ENCODE assay signal across 13 cellular contexts in the genomic region with DNA sequence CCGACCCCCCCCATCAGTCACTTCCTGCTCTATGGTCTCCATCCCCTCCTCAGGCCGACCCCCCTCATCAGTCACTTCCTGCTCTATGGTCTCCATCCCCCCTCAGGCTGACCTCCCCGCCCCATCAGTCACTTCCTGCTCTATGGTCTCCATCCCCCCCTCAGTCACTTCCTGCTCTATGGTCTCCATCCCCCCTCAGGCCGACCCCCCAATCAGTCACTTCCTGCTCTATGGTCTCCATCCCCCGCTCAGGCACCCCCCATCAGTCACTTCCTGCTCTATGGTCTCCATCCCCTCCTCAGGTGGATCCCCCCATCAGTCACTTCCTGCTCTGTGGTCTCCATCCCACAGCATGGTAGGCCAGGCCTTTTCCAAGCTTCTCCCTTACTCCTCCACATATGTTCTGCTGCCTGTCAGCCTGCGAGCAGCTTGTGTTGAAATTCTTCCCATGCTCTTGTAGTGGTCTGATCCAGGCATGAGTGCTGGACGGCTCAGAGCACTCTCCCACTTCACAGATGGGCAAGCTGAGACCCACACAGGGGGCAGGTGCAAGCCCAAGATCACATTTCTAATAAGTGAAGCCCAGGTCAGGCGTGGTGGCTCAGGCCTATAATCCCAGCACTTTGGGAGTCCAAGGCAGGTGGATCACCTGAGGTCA. TPM values are rescaled to one million over a fixed set of nuclear protein-coding genes. Genes with fewer than 3 reads are reported as not detected.
A peak's percentile ranks its signal among the peaks of the same experiment; 100 is the strongest.
DNase-seq lines count a peak whose midpoint lies in the region; ATAC-seq, FAIRE-seq and TF ChIP-seq lines count a peak whose summit lies in the region.
"Had no signal": no experiment of that assay in that cellular context is flagged by ENCODE, and none has a peak within 500 bp of the region (broad histone marks: within the 10 kb centered on the region; RNA-seq: fewer than 3 reads in every experiment).

No MANE protein-coding gene starts in this region.

- no peaks in the 10 kb centered on the region for H3K79me2 ChIP-seq in GM23248 (ENCODE audit: insufficient read depth)

- peak overlapping the region; percentile 97 to 99 for H3K27ac ChIP-seq in A549
- no peak overlapping the region for H3K27ac ChIP-seq in GM23248
- H3K27ac ChIP-seq in ascending aorta: no peak overlapping the region
- H3K27ac ChIP-seq: right atrium auricular region had no signal

- H3K27me3 ChIP-seq in GM23248 (replicated peaks; ENCODE audit: insufficient read depth) (no peaks in the 10 kb centered on the region), ascending aorta (no peaks in the 10 kb centered on the region)
- H3K27me3 ChIP-seq: right atrium auricular region, transverse colon had no signal

- no peak overlapping the region for H3K4me3 ChIP-seq in A549
- H3K4me3 ChIP-seq in GM23248: no peak overlapping the region
- H3K4me3 ChIP-seq in ascending aorta: no peak overlapping the region
- H3K4me3 ChIP-seq: HAP-1, right atrium auricular region, transverse colon had no signal

- no peak for TF ChIP-seq CTCF in A549 (IDR thresholded peaks at IDR 0.05)
- TF ChIP-seq CTCF in glutamatergic neuron (IDR thresholded peaks at IDR 0.05; ENCODE audit: partially characterized antibody, unreplicated experiment): no peak
- TF ChIP-seq CTCF in ascending aorta (IDR thresholded peaks at IDR 0.05): no peak

- no peak overlapping the region for H2AFZ ChIP-seq in GM23248

- CTCF ChIA-PET in A549 (lab: Yijun Ruan, JAX): interaction anchor here (1.1 kb wide), 1 partner anchor 262 kb away, joined by 5 read pairs; no protein-coding TSS in a partner anchor

- peak overlapping the region; percentile 82 for H3K27ac Mint-ChIP-seq in glutamatergic neuron (ENCODE audit: unreplicated experiment)

- H3K9me3 ChIP-seq in A549 (no peaks in the 10 kb centered on the region), GM23248 (ENCODE audit: low read depth) (no peaks in the 10 kb centered on the region), ascending aorta (no peaks in the 10 kb centered on the region)
- H3K9me3 ChIP-seq: HAP-1, right atrium auricular region, transverse colon had no signal

- peaks cover 23% of the 10 kb centered on the region for H3K9me3 Mint-ChIP-seq in glutamatergic neuron (ENCODE audit: unreplicated experiment)

- no peaks in the 10 kb centered on the region for H3F3A ChIP-seq in GM23248 (ENCODE audit: insufficient read depth)

- H3K4me1 Mint-ChIP-seq in glutamatergic neuron (ENCODE audit: low read depth, unreplicated experiment): peaks cover 52% of the 10 kb centered on the region

- 93% methylated on average over 3 of the region's 8 CpGs for WGBS in A549 (ENCODE audit: missing lambda C conversion rate)
- 73 to 80% methylated on average over 4 to 8 of the region's 8 CpGs for WGBS in GM23248 (ENCODE audit: low coverage in 1 of 2, low lambda C conversion rate in 2 of 2, missing lambda C conversion rate in 2 of 2), 2 experiments

- no peak for DNase-seq in A549 (ENCODE audit: low read depth in 1 of 2, low spot score in 1 of 2)
- DNase-seq in GM23248: peak; percentile 13
- peak; percentile 26 for DNase-seq in UCSD-AML1 (lab: John Stamatoyannopoulos, UW; ENCODE audit: unreplicated experiment)
- no peak for DNase-seq in glutamatergic neuron
- no peak for DNase-seq in ascending aorta (ENCODE audit: low spot score in 2 of 2)
- no peak for DNase-seq in CD1c-positive myeloid dendritic cell (ENCODE audit: extremely low spot score)
- no peak for DNase-seq in ecto neural progenitor cell (ENCODE audit: low spot score)
- DNase-seq: KBM-7, transverse colon had no signal

- TF ChIP-seq RAD21 in A549 (conservative IDR thresholded peaks at IDR 0.05 in 1 of 2, IDR thresholded peaks at IDR 0.05 in 1 of 2): no peak

- H3K27me3 Mint-ChIP-seq in glutamatergic neuron (ENCODE audit: unreplicated experiment): peaks cover 27% of the 10 kb centered on the region

- intact Hi-C loops in ascending aorta (cut with DNase I): loop anchor here (10.0 kb wide), 1 partner anchor 294 kb away; no protein-coding TSS in a partner anchor

- no peaks in the 10 kb centered on the region for H3K9me2 ChIP-seq in GM23248 (ENCODE audit: insufficient read depth)

- H3K4me2 ChIP-seq in A549 (no peak overlapping the region; the same call in 2 of the 3 replicates), GM23248 (ENCODE audit: unreplicated experiment) (no peak overlapping the region)

- no peaks in the 10 kb centered on the region for H3K36me3 Mint-ChIP-seq in glutamatergic neuron (ENCODE audit: unreplicated experiment)

- no peak overlapping the region for H3K9ac ChIP-seq in GM23248

- H3K36me3 ChIP-seq in GM23248 (ENCODE audit: low read depth): no peaks in the 10 kb centered on the region
- H3K36me3 ChIP-seq in ascending aorta: no peaks in the 10 kb centered on the region
- H3K36me3 ChIP-seq: HAP-1, right atrium auricular region, transverse colon had no signal

- no peak for ATAC-seq in A549
- ATAC-seq in GM18861 (IDR thresholded peaks at IDR 0.05; ENCODE audit: unreplicated experiment): no peak

- no peak overlapping the region for H3K4me3 Mint-ChIP-seq in glutamatergic neuron (ENCODE audit: unreplicated experiment)

- TF ChIP-seq EP300 in A549 (IDR thresholded peaks at IDR 0.05): no peak

- no peak for TF ChIP-seq POLR2A in A549 (IDR thresholded peaks at IDR 0.05; ENCODE audit: low read length)

- no peak for FAIRE-seq in A549 (lab: Jason Lieb, UNC)
- FAIRE-seq: endothelial cell of umbilical vein had no signal

- no peaks in the 10 kb centered on the region for H4K20me1 ChIP-seq in GM23248 (ENCODE audit: insufficient read depth)

- peaks cover 55% of the 10 kb centered on the region for H3K4me1 ChIP-seq in A549
- peaks cover 15% of the 10 kb centered on the region for H3K4me1 ChIP-seq in GM23248 (ENCODE audit: insufficient read depth)
- H3K4me1 ChIP-seq in ascending aorta: peaks cover 0 to 3% of the 10 kb centered on the region in 2 donors
- H3K4me1 ChIP-seq: HAP-1, right atrium auricular region had no signal

- in situ Hi-C loops in GM23248 (cut with MboI): no loop called here

- POLR2A ChIA-PET in A549 (lab: Yijun Ruan, JAX): no interaction called here

TF ChIP-seq in A549, 52 proteins besides CTCF, POLR2A, EP300 and RAD21 (continues in another document):
- TF ChIP-seq ESRRA (IDR thresholded peaks at IDR 0.05; ENCODE audit: borderline replicate concordance, low read length) (no peak), RARB (CRISPR knock-in tag; IDR thresholded peaks at IDR 0.05) (no peak), HEYL (CRISPR knock-in tag; IDR thresholded peaks at IDR 0.05) (no peak), HOXB5 (CRISPR knock-in tag; IDR thresholded peaks at IDR 0.05) (no peak), KDM5A (IDR thresholded peaks at IDR 0.05) (no peak), MAZ (IDR thresholded peaks at IDR 0.05; ENCODE audit: borderline replicate concordance, low read depth, low read length) (no peak), ZFP36 (IDR thresholded peaks at IDR 0.05; ENCODE audit: borderline replicate concordance, partially characterized antibody) (no peak), HOXA7 (CRISPR knock-in tag; IDR thresholded peaks at IDR 0.05) (no peak), EHF (CRISPR knock-in tag; IDR thresholded peaks at IDR 0.05) (no peak), RNF2 (IDR thresholded peaks at IDR 0.05; ENCODE audit: borderline replicate concordance, low read depth) (no peak), FOSB (CRISPR knock-in tag; IDR thresholded peaks at IDR 0.05) (no peak)
- TF ChIP-seq, protein P1, sequence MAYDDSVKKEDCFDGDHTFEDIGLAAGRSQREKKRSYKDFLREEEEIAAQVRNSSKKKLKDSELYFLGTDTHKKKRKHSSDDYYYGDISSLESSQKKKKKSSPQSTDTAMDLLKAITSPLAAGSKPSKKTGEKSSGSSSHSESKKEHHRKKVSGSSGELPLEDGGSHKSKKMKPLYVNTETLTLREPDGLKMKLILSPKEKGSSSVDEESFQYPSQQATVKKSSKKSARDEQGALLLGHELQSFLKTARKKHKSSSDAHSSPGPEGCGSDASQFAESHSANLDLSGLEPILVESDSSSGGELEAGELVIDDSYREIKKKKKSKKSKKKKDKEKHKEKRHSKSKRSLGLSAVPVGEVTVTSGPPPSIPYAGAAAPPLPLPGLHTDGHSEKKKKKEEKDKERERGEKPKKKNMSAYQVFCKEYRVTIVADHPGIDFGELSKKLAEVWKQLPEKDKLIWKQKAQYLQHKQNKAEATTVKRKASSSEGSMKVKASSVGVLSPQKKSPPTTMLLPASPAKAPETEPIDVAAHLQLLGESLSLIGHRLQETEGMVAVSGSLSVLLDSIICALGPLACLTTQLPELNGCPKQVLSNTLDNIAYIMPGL (CRISPR knock-in tag; IDR thresholded peaks at IDR 0.05; ENCODE audit: borderline replicate concordance): no peak
- TF ChIP-seq, protein P2, sequence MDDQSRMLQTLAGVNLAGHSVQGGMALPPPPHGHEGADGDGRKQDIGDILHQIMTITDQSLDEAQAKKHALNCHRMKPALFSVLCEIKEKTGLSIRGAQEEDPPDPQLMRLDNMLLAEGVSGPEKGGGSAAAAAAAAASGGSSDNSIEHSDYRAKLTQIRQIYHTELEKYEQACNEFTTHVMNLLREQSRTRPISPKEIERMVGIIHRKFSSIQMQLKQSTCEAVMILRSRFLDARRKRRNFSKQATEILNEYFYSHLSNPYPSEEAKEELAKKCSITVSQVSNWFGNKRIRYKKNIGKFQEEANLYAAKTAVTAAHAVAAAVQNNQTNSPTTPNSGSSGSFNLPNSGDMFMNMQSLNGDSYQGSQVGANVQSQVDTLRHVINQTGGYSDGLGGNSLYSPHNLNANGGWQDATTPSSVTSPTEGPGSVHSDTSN (IDR thresholded peaks at IDR 0.05): no peak
- TF ChIP-seq, protein P3, sequence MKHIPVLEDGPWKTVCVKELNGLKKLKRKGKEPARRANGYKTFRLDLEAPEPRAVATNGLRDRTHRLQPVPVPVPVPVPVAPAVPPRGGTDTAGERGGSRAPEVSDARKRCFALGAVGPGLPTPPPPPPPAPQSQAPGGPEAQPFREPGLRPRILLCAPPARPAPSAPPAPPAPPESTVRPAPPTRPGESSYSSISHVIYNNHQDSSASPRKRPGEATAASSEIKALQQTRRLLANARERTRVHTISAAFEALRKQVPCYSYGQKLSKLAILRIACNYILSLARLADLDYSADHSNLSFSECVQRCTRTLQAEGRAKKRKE (CRISPR knock-in tag; IDR thresholded peaks at IDR 0.05; ENCODE audit: low read depth): no peak
- TF ChIP-seq, protein P4, sequence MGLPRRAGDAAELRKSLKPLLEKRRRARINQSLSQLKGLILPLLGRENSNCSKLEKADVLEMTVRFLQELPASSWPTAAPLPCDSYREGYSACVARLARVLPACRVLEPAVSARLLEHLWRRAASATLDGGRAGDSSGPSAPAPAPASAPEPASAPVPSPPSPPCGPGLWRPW (IDR thresholded peaks at IDR 0.05): no peak

RNA-seq across cellular contexts. Expression of a gene that starts 36.8 kb away (rescaled TPM):
- polyA plus RNA-seq in A549 (2011; rRNA removed) (4.4 and 4.6 TPM in 2 replicates), A549 (2017; fragmentation: RNase III; extraction: RNeasy Plus Mini Kit Qiagen cat#74134 plus additional on column Dnase treatment) (2.8 to 3.7 TPM (median 3.1 TPM) in 3 replicates), GM23248 (2016; fragmentation: Nextera tagmentation; extraction: Ambion mirVana) (1.2 and 2.7 TPM in 2 replicates)
- polyA plus RNA-seq in A549 (2012; cell fraction: cytosol; rRNA removed): 5.5 and 6.2 TPM in 2 replicates
- 8.8 and 10.5 TPM in 2 replicates for polyA plus RNA-seq in A549 (2012; cell fraction: nucleus; rRNA removed)
- polyA minus RNA-seq in A549 (2011; rRNA and poly(A)+ RNA removed): 3.3 and 3.7 TPM in 2 replicates
- total RNA-seq in GM23248 (2014; rRNA removed; shearing (Covaris generic)): 0.38 and 3.4 TPM in 2 replicates
- total RNA-seq in glutamatergic neuron (ENCODE audit: unreplicated experiment) (19.4 TPM), ascending aorta (not detected)

Comparison
In these comparisons a context has a peak if more than half of its experiments do, and no peak if none do; other contexts are left out.
1. DNase-seq: peak in GM23248 (single experiment) and UCSD-AML1 (single experiment); none in A549 (0 of 2), glutamatergic neuron (single experiment), ascending aorta (0 of 2), CD1c-positive myeloid dendritic cell (single experiment) and ecto neural progenitor cell (single experiment).
2. H3K27ac ChIP-seq: peak in A549 (2 of 2); none in GM23248 (single experiment) and ascending aorta (0 of 2).